ENCODE assay signal across 14 cellular contexts in genomic region chr3:89948008-89948407, GRCh38.
DNase-seq lines count a peak whose midpoint lies in the region; ATAC-seq and TF ChIP-seq lines count a peak whose summit lies in the region.
"Had no signal": no experiment of that assay in that cellular context is flagged by ENCODE, and none has a peak within 500 bp of the region (broad histone marks: within the 10 kb centered on the region; RNA-seq: fewer than 3 reads in every experiment).

No MANE protein-coding gene starts in this region.

- no peaks in the 10 kb centered on the region for H3K9me3 Mint-ChIP-seq in Caco-2 (ENCODE audit: unreplicated experiment)

- H3K27me3 ChIP-seq in heart right ventricle (no peaks in the 10 kb centered on the region), left ventricle myocardium inferior (ENCODE audit: low read depth) (no peaks in the 10 kb centered on the region), OCI-LY3 (ENCODE audit: low read depth, low read length) (no peaks in the 10 kb centered on the region), transverse colon (no peaks in the 10 kb centered on the region), Caco-2 (replicated peaks; ENCODE audit: control insufficient read depth, insufficient read depth, low read length) (no peaks in the 10 kb centered on the region), GM23248 (replicated peaks; ENCODE audit: insufficient read depth) (no peaks in the 10 kb centered on the region), BE2C (no peaks in the 10 kb centered on the region)

- TF ChIP-seq CTCF in heart right ventricle (IDR thresholded peaks at IDR 0.05) (no peak), left ventricle myocardium inferior (IDR thresholded peaks at IDR 0.05; ENCODE audit: borderline replicate concordance) (no peak), OCI-LY3 (IDR thresholded peaks at IDR 0.05; ENCODE audit: low read depth, low read length) (no peak), mucosa of descending colon (IDR thresholded peaks at IDR 0.05) (no peak), transverse colon (IDR thresholded peaks at IDR 0.05) (no peak), Caco-2 (IDR thresholded peaks at IDR 0.05; ENCODE audit: insufficient read depth in 1 of 2, low read depth in 1 of 2, low read length in 1 of 2, severe bottlenecking in 1 of 2, unreplicated experiment in 1 of 2) (no peak), BE2C (IDR thresholded peaks at IDR 0.05; ENCODE audit: low read depth, low read length) (no peak)

- H3K4me2 ChIP-seq in OCI-LY3 (ENCODE audit: low read length) (no peak overlapping the region), GM23248 (ENCODE audit: unreplicated experiment) (no peak overlapping the region)

- H3K79me2 ChIP-seq in OCI-LY3 (ENCODE audit: low read length): no peaks in the 10 kb centered on the region
- H3K79me2 ChIP-seq in GM23248 (ENCODE audit: insufficient read depth): no peaks in the 10 kb centered on the region

- no peak overlapping the region for H3K27ac ChIP-seq in heart right ventricle
- H3K27ac ChIP-seq in left ventricle myocardium inferior (replicated peaks): no peak overlapping the region
- no peak overlapping the region for H3K27ac ChIP-seq in OCI-LY3 (ENCODE audit: low read length)
- peak overlapping the region; percentile 74 to 80 (median 78) for H3K27ac ChIP-seq in transverse colon
- H3K27ac ChIP-seq in GM23248: no peak overlapping the region

- H3K27ac Mint-ChIP-seq in Caco-2 (ENCODE audit: unreplicated experiment): no peak overlapping the region
- H3K27ac Mint-ChIP-seq: B cell; CD4-positive, CD25-positive, alpha-beta regulatory T cell; CD8-positive, alpha-beta memory T cell; H9 had no signal

- CTCF ChIA-PET in Caco-2 (lab: Charles Lee): no interaction called here

- POLR2A ChIA-PET in Caco-2 (lab: Charles Lee): no interaction called here

- no peaks in the 10 kb centered on the region for H3K36me3 Mint-ChIP-seq in Caco-2 (ENCODE audit: insufficient read depth, unreplicated experiment)
- H3K36me3 Mint-ChIP-seq: CD4-positive, CD25-positive, alpha-beta regulatory T cell; CD8-positive, alpha-beta memory T cell had no signal

- H3F3A ChIP-seq in GM23248 (ENCODE audit: insufficient read depth): no peaks in the 10 kb centered on the region

- H3K4me1 ChIP-seq in heart right ventricle (no peaks in the 10 kb centered on the region), left ventricle myocardium inferior (no peaks in the 10 kb centered on the region), OCI-LY3 (ENCODE audit: low read length) (no peaks in the 10 kb centered on the region), mucosa of descending colon (ENCODE audit: low read depth) (peaks cover 11% of the 10 kb centered on the region), transverse colon (peaks cover 0 to 32% (median 14%) of the 10 kb centered on the region in 4 donors), Caco-2 (no peaks in the 10 kb centered on the region), GM23248 (ENCODE audit: insufficient read depth) (no peaks in the 10 kb centered on the region), BE2C (no peaks in the 10 kb centered on the region)

- H3K4me3 ChIP-seq in heart right ventricle (no peak overlapping the region), left ventricle myocardium inferior (no peak overlapping the region), OCI-LY3 (ENCODE audit: low read length) (no peak overlapping the region), mucosa of descending colon (no peak overlapping the region), transverse colon (no peak overlapping the region), Caco-2 (ENCODE audit: low read depth, low read length) (no peak overlapping the region), GM23248 (no peak overlapping the region), BE2C (ENCODE audit: low read depth, low read length) (no peak overlapping the region)

- ATAC-seq in heart right ventricle (peak in 5 of 8 donors; percentile 49 to 94 (median 70)), mucosa of descending colon (peak; percentile 5)

- H2AFZ ChIP-seq in OCI-LY3 (ENCODE audit: low read depth, low read length) (0 out of 2 replicates have a peak overlapping the region, but pooled peaks have one; percentile 15), GM23248 (no peak overlapping the region)

- in situ Hi-C loops in transverse colon (cut with MboI; ENCODE audit: low pct_ligation_motif_present in 1 of 4, low pct_unique_long_range_greater_than_20kb in 1 of 4, low sequenced_read_pairs in 3 of 4) (no loop called here), GM23248 (cut with MboI) (no loop called here)

- no peak overlapping the region for H3K4me3 Mint-ChIP-seq in Caco-2 (ENCODE audit: unreplicated experiment)
- H3K4me3 Mint-ChIP-seq: B cell; CD4-positive, CD25-positive, alpha-beta regulatory T cell; CD8-positive, alpha-beta memory T cell; H9 had no signal

- BruUV-seq in Caco-2 (replicated peaks; lab: Mats Ljungman, UMichigan): no TSS peak

- TF ChIP-seq EP300 in transverse colon (IDR thresholded peaks at IDR 0.05; ENCODE audit: low read depth): no peak

- peak in 1 of 2 donors; percentile 13 for DNase-seq in heart right ventricle
- no peak for DNase-seq in left ventricle myocardium inferior
- peak in 1 of 3 donors; percentile 4 for DNase-seq in mucosa of descending colon
- DNase-seq in transverse colon: no peak
- DNase-seq in Caco-2: no peak
- DNase-seq in GM23248: no peak
- no peak for DNase-seq in BE2C
- DNase-seq: C1 segment of cervical spinal cord; CD4-positive, CD25-positive, alpha-beta regulatory T cell; CD8-positive, alpha-beta memory T cell; COR-L47 had no signal

- H3K9ac ChIP-seq in OCI-LY3 (ENCODE audit: low read length) (no peak overlapping the region), GM23248 (no peak overlapping the region)

- no peaks in the 10 kb centered on the region for H3K4me1 Mint-ChIP-seq in Caco-2 (ENCODE audit: low read depth, unreplicated experiment)
- H3K4me1 Mint-ChIP-seq: B cell; CD4-positive, CD25-positive, alpha-beta regulatory T cell; CD8-positive, alpha-beta memory T cell had no signal

- H3K9me2 ChIP-seq in GM23248 (ENCODE audit: insufficient read depth): no peaks in the 10 kb centered on the region

- H3K36me3 ChIP-seq in heart right ventricle: no peaks in the 10 kb centered on the region
- H3K36me3 ChIP-seq in left ventricle myocardium inferior: no peaks in the 10 kb centered on the region
- no peaks in the 10 kb centered on the region for H3K36me3 ChIP-seq in OCI-LY3 (replicated peaks; ENCODE audit: low read depth, low read length)
- no peaks in the 10 kb centered on the region for H3K36me3 ChIP-seq in mucosa of descending colon (ENCODE audit: low read depth)
- H3K36me3 ChIP-seq in transverse colon: no peaks in the 10 kb centered on the region
- no peaks in the 10 kb centered on the region for H3K36me3 ChIP-seq in Caco-2 (ENCODE audit: control insufficient read depth, insufficient read depth, low read length)
- H3K36me3 ChIP-seq in GM23248 (ENCODE audit: low read depth): no peaks in the 10 kb centered on the region
- H3K36me3 ChIP-seq in BE2C: no peaks in the 10 kb centered on the region

- intact Hi-C loops in heart right ventricle (cut with DNase I): no loop called here
- intact Hi-C loops in left ventricle myocardium inferior (cut with micrococcal nuclease): no loop called here
- intact Hi-C loops in mucosa of descending colon (cut with DNase I, micrococcal nuclease): no loop called here
- intact Hi-C loops in transverse colon (cut with DNase I; ENCODE audit: low total_unique reads): no loop called here
- intact Hi-C loops in Caco-2 (cut with micrococcal nuclease; ENCODE audit: unreplicated experiment): no loop called here

- H4K20me1 ChIP-seq in OCI-LY3 (ENCODE audit: insufficient read depth, low read length) (no peaks in the 10 kb centered on the region), GM23248 (ENCODE audit: insufficient read depth) (no peaks in the 10 kb centered on the region)

- H3K27me3 Mint-ChIP-seq in Caco-2 (ENCODE audit: insufficient read depth, unreplicated experiment): no peaks in the 10 kb centered on the region
- H3K27me3 Mint-ChIP-seq: B cell; CD4-positive, CD25-positive, alpha-beta regulatory T cell; CD8-positive, alpha-beta memory T cell had no signal

- no peak for TF ChIP-seq POLR2A in transverse colon (IDR thresholded peaks at IDR 0.05)

- H3K9me3 ChIP-seq in heart right ventricle (no peaks in the 10 kb centered on the region), left ventricle myocardium inferior (replicated peaks) (no peaks in the 10 kb centered on the region), OCI-LY3 (ENCODE audit: insufficient read depth, low read length) (no peaks in the 10 kb centered on the region), mucosa of descending colon (no peaks in the 10 kb centered on the region), transverse colon (no peaks in the 10 kb centered on the region), Caco-2 (no peaks in the 10 kb centered on the region), GM23248 (ENCODE audit: low read depth) (no peaks in the 10 kb centered on the region), BE2C (no peaks in the 10 kb centered on the region)

Comparison
In these comparisons a context has a peak if more than half of its experiments do, and no peak if none do; other contexts are left out.
1. H3K27ac ChIP-seq: peak in transverse colon (4 of 4); none in heart right ventricle (0 of 10), left ventricle myocardium inferior (single experiment), OCI-LY3 (single experiment) and GM23248 (single experiment).